15 cellular contexts compared by ENCODE assay signal in the genomic region with DNA sequence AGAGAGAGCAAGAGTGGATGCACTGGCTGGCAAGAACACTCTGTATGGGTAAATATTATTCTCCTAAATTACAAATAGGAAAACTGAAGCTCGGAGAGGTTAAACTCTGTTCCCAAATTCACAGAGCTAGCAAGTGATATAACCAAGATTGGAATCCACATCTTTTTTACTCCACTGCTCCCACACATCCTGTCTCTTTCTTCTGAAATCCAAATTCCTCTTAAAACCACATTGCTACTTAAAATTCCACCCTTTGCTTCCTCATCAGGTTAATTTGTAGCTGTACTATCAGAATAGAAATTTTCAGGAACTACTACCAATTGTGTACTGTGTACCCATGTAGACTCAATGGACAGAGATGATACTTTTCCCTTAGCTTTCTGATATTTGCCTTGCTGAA.
DNase-seq lines count a peak whose midpoint lies in the region; ATAC-seq, FAIRE-seq and TF ChIP-seq lines count a peak whose summit lies in the region.
"Had no signal": no experiment of that assay in that cellular context is flagged by ENCODE, and none has a peak within 500 bp of the region (broad histone marks: within the 10 kb centered on the region; RNA-seq: fewer than 3 reads in every experiment).

No MANE protein-coding gene starts in this region.

- H2AFZ ChIP-seq in astrocyte (ENCODE audit: low read depth, low read length), result no peak overlapping the region

- H3K4me1 Mint-ChIP-seq in astrocyte (ENCODE audit: low read depth, unreplicated experiment), result peaks cover 32% of the 10 kb centered on the region
- H3K4me1 Mint-ChIP-seq: nephron progenitor cell had no signal

- peak overlapping the region; percentile 80 for H3K4me2 ChIP-seq in astrocyte (ENCODE audit: low read length)

- peak; percentile 19 for DNase-seq in HS-27A (ENCODE audit: low read depth)
- DNase-seq in astrocyte (ENCODE audit: low read depth), result peak; percentile 85
- peak; percentile 72 for DNase-seq in glomerular visceral epithelial cell (ENCODE audit: extremely low spot score)
- DNase-seq in aorta, result no peak
- no peak for DNase-seq in NOMO-1 treated with DMSO at 0.1 percent for 48 hours (lab: John Stamatoyannopoulos, UW; ENCODE audit: unreplicated experiment)
- DNase-seq in colonic mucosa, result no peak
- DNase-seq: activated CD4-positive, CD25-positive, alpha-beta regulatory T cell treated with anti-CD3 and anti-CD28 coated beads, Interleukin-2, amount 50 U/mL, for 72 hours; activated naive CD8-positive, alpha-beta T cell treated with anti-CD3 and anti-CD28 coated beads, Interleukin-2, amount 50 U/mL, for 24 hours; head of caudate nucleus; left ventricle myocardium inferior; NCI-H1092 treated with DMSO at 0.1 percent for 48 hours; nephron progenitor cell; OCI-M1; T-helper 1 cell had no signal

- FAIRE-seq in astrocyte (lab: Jason Lieb, UNC), result peak; percentile 97

- 16 to 17% methylated on average over 1 of the region's 1 CpG for WGBS in aorta, 2 donors

- H3K4me1 ChIP-seq in astrocyte (ENCODE audit: insufficient read depth, low read length), result peaks cover 36% of the 10 kb centered on the region
- H3K4me1 ChIP-seq in aorta (ENCODE audit: control insufficient read depth in 1 of 2, insufficient read depth in 2 of 2, low read length in 2 of 2), result peaks cover 3 to 6% of the 10 kb centered on the region in 2 donors
- H3K4me1 ChIP-seq in colonic mucosa, result no peaks in the 10 kb centered on the region

- H3K27ac ChIP-seq in astrocyte (ENCODE audit: low read depth, low read length), result peak overlapping the region; percentile 95
- H3K27ac ChIP-seq in aorta (ENCODE audit: low read depth in 1 of 2, low read length in 2 of 2), result peak overlapping the region; percentile 9 to 51
- no peak overlapping the region for H3K27ac ChIP-seq in colonic mucosa
- H3K27ac ChIP-seq: left ventricle myocardium inferior had no signal

- H3K9me3 Mint-ChIP-seq in astrocyte (ENCODE audit: unreplicated experiment), result no peaks in the 10 kb centered on the region
- H3K9me3 Mint-ChIP-seq: activated naive CD8-positive, alpha-beta T cell treated with anti-CD3 and anti-CD28 coated beads, Interleukin-2, amount 50 U/mL, for 24 hours; nephron progenitor cell had no signal

- H4K20me1 ChIP-seq in astrocyte (ENCODE audit: insufficient read depth, low read length), result no peaks in the 10 kb centered on the region

- H3K4me3 ChIP-seq in astrocyte (ENCODE audit: insufficient read depth, low read depth, low read length) (peak overlapping the region; percentile 24), aorta (ENCODE audit: low read length in 2 of 2) (no peak overlapping the region), colonic mucosa (no peak overlapping the region)
- H3K4me3 ChIP-seq: left ventricle myocardium inferior had no signal

- no peaks in the 10 kb centered on the region for H3K36me3 Mint-ChIP-seq in astrocyte (ENCODE audit: low read depth, unreplicated experiment)

- TF ChIP-seq CTCF in astrocyte (IDR thresholded peaks at IDR 0.05; ENCODE audit: insufficient read depth, low read depth, low read length), result no peak
- TF ChIP-seq CTCF in colonic mucosa (IDR thresholded peaks at IDR 0.05), result no peak

- no peaks in the 10 kb centered on the region for H3K27me3 Mint-ChIP-seq in astrocyte (ENCODE audit: low read depth, unreplicated experiment)

- H3K27me3 ChIP-seq in astrocyte (ENCODE audit: insufficient read depth, low read length) (no peaks in the 10 kb centered on the region), aorta (ENCODE audit: control insufficient read depth in 1 of 2, insufficient read depth in 2 of 2, low read length in 1 of 2) (no peaks in the 10 kb centered on the region), colonic mucosa (no peaks in the 10 kb centered on the region)

- H3K36me3 ChIP-seq in astrocyte (ENCODE audit: insufficient read depth, low read length) (no peaks in the 10 kb centered on the region), aorta (ENCODE audit: control insufficient read depth in 1 of 2, insufficient read depth in 2 of 2, low read length in 1 of 2) (no peaks in the 10 kb centered on the region), colonic mucosa (no peaks in the 10 kb centered on the region)
- H3K36me3 ChIP-seq: left ventricle myocardium inferior had no signal

- peak overlapping the region; percentile 79 for H3K9ac ChIP-seq in astrocyte (ENCODE audit: low read length)
- no peak overlapping the region for H3K9ac ChIP-seq in colonic mucosa (ENCODE audit: low read depth in 2 of 2, low read length in 2 of 2)

- peak overlapping the region; percentile 52 for H3K4me3 Mint-ChIP-seq in astrocyte (ENCODE audit: unreplicated experiment)
- H3K4me3 Mint-ChIP-seq: activated naive CD8-positive, alpha-beta T cell treated with anti-CD3 and anti-CD28 coated beads, Interleukin-2, amount 50 U/mL, for 24 hours; nephron progenitor cell had no signal

- H3K9me3 ChIP-seq in astrocyte (ENCODE audit: insufficient read depth, low read depth, low read length), result no peaks in the 10 kb centered on the region
- no peaks in the 10 kb centered on the region for H3K9me3 ChIP-seq in aorta (ENCODE audit: control insufficient read depth, low read length)
- H3K9me3 ChIP-seq in colonic mucosa, result no peaks in the 10 kb centered on the region
- H3K9me3 ChIP-seq: left ventricle myocardium inferior had no signal

- intact Hi-C loops in aorta (cut with DNase I) (loop anchor here in 1 of 2 donors (10.0 kb wide), 1 partner anchor 103 kb away; no protein-coding TSS in a partner anchor), colonic mucosa (cut with DNase I) (no loop called here)

- H3K27ac Mint-ChIP-seq in astrocyte (ENCODE audit: unreplicated experiment), result peak overlapping the region; percentile 98
- H3K27ac Mint-ChIP-seq: activated naive CD8-positive, alpha-beta T cell treated with anti-CD3 and anti-CD28 coated beads, Interleukin-2, amount 50 U/mL, for 24 hours; nephron progenitor cell had no signal

- ATAC-seq in aorta (ENCODE audit: low FRiP score) (no peak), HG03521 (IDR thresholded peaks at IDR 0.05; ENCODE audit: unreplicated experiment) (no peak)
- ATAC-seq: activated naive CD8-positive, alpha-beta T cell treated with anti-CD3 and anti-CD28 coated beads, Interleukin-2, amount 50 U/mL, for 24 hours had no signal

- H3K79me2 ChIP-seq in astrocyte (ENCODE audit: insufficient read depth, low read length), result no peaks in the 10 kb centered on the region

Comparison
In these comparisons a context has a peak if more than half of its experiments do, and no peak if none do; other contexts are left out.
1. DNase-seq: peak in HS-27A (single experiment), astrocyte (single experiment) and glomerular visceral epithelial cell (single experiment); none in aorta (0 of 2), NOMO-1 treated with DMSO at 0.1 percent for 48 hours (single experiment) and colonic mucosa (single experiment).